In genomic region chr5:97550818-97551217, GRCh38 we compare ENCODE assay signal across 20 cellular contexts.
"Had no signal": no experiment of that assay in that cellular context is flagged by ENCODE, and none has a peak within 500 bp of the region (broad histone marks: within the 10 kb centered on the region; RNA-seq: fewer than 3 reads in every experiment).

No MANE protein-coding gene starts in this region.

- H3K27ac ChIP-seq: epithelial cell of prostate, esophagus squamous epithelium, gastrocnemius medialis, heart right ventricle, left lung, lower lobe of right lung had no signal

- H3K27me3 ChIP-seq: esophagus squamous epithelium, gastrocnemius medialis, heart right ventricle, left lung had no signal

- H3K36me3 ChIP-seq: esophagus squamous epithelium, gastrocnemius medialis, heart right ventricle, left lung, lower lobe of right lung had no signal

- H3K36me3 Mint-ChIP-seq: mesothelial cell of epicardium; naive thymus-derived CD8-positive, alpha-beta T cell had no signal

- H3K4me3 ChIP-seq: esophagus squamous epithelium, gastrocnemius medialis, heart right ventricle, left lung, lower lobe of right lung, mucosa of descending colon had no signal

- H3K9me3 Mint-ChIP-seq: dendritic cell treated with granulocyte-macrophage colony-stimulating factor and Interleukin-4, amounts not matched to agents 40 ng/mL and 50 ng/mL, for 4 days; mesothelial cell of epicardium had no signal

- H3K4me1 Mint-ChIP-seq: mesothelial cell of epicardium had no signal

- H3K4me1 ChIP-seq: esophagus squamous epithelium, gastrocnemius medialis, left lung, lower lobe of right lung had no signal

- H3K27ac Mint-ChIP-seq: dendritic cell treated with granulocyte-macrophage colony-stimulating factor and Interleukin-4, amounts not matched to agents 40 ng/mL and 50 ng/mL, for 4 days; effector memory CD8-positive, alpha-beta T cell; endodermal cell; mesothelial cell of epicardium; naive B cell had no signal

- H3K9me3 ChIP-seq: esophagus squamous epithelium, gastrocnemius medialis, heart right ventricle, left lung, lower lobe of right lung, mucosa of descending colon had no signal

- DNase-seq: cortex of kidney; effector CD8-positive, alpha-beta T cell; effector memory CD8-positive, alpha-beta T cell; endodermal cell; erythroblast; esophagus squamous epithelium; gastrocnemius medialis; glutamatergic neuron; heart right ventricle; left cardiac atrium; left lung; left ventricle myocardium superior; lower lobe of right lung; mucosa of descending colon; naive B cell; naive thymus-derived CD8-positive, alpha-beta T cell had no signal

- ATAC-seq: effector memory CD8-positive, alpha-beta T cell; esophagus mucosa; gastrocnemius medialis; heart right ventricle; left cardiac atrium; left lung; left ventricle myocardium superior; lower lobe of right lung; mucosa of descending colon; naive thymus-derived CD8-positive, alpha-beta T cell had no signal

- H3K27me3 Mint-ChIP-seq: dendritic cell treated with granulocyte-macrophage colony-stimulating factor and Interleukin-4, amounts not matched to agents 40 ng/mL and 50 ng/mL, for 4 days; effector memory CD8-positive, alpha-beta T cell; naive B cell had no signal

- H3K4me3 Mint-ChIP-seq: dendritic cell treated with granulocyte-macrophage colony-stimulating factor and Interleukin-4, amounts not matched to agents 40 ng/mL and 50 ng/mL, for 4 days; effector memory CD8-positive, alpha-beta T cell; endodermal cell; mesothelial cell of epicardium; naive B cell; naive thymus-derived CD8-positive, alpha-beta T cell had no signal
